ENCODE assay signal across 16 cellular contexts in the genomic region with DNA sequence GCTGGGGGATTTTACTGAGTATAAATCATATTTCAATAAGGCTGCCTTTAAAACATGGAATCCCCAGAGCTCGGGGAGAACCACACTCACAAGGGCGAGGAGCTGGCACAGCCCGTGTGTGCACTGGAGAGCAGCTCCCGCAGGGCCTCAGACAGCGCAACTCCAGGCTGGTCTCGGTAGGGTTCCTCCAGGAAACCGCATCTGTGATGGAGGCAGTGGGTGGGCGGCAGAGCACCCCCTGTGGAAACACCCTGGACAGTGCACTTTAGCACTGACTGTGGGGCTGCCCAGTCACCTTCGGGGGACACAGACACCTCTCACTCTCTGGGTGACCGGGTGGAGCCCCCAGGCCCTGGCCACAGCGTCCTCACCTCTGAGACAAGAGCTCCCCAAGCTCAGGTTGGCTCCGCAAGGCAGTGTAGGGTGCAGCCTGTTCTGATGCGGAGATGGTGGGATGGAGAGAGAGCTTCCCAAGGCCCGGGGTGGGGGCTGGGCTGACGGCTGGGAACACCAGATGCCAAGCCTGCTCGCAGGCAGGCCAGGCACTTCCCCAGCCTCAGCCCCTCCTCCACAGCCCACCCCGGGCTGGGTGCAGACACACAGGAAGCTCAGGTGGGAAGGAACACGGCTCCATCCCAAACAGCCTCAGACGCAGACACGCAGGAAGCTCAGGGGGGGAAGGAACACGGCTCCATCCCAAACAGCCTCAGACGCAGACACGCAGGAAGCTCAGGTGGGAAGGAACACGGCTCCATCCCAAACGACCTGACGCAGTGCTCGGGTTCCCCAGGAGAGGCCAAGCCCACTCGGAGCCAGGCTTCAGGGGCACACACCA.
DNase-seq lines count a peak whose midpoint lies in the region; ATAC-seq, FAIRE-seq and TF ChIP-seq lines count a peak whose summit lies in the region.
"Had no signal": no experiment of that assay in that cellular context is flagged by ENCODE, and none has a peak within 500 bp of the region (broad histone marks: within the 10 kb centered on the region; RNA-seq: fewer than 3 reads in every experiment).

No MANE protein-coding gene starts in this region.

- no peak overlapping the region for H3K4me3 ChIP-seq in SK-N-MC

- no peak for FAIRE-seq in D721Med (lab: Jason Lieb, UNC)
- FAIRE-seq: GM18507, keratinocyte had no signal

- H3K9ac ChIP-seq in SK-N-MC (ENCODE audit: insufficient read length): no peak overlapping the region

- TF ChIP-seq CTCF in D721Med (IDR thresholded peaks at IDR 0.05; ENCODE audit: insufficient read depth, missing control alignments): no peak

- peak; percentile 8 for DNase-seq in D721Med (ENCODE audit: insufficient read length, low spot score)
- no peak for DNase-seq in SK-N-MC (ENCODE audit: low read depth, low spot score)
- peak; percentile 35 for DNase-seq in left ventricle myocardium superior
- DNase-seq in posterior vena cava (ENCODE audit: low spot score): peak; percentile 69
- no peak for DNase-seq in occipital lobe (lab: John Stamatoyannopoulos, UW)
- no peak for DNase-seq in NCI-H1930 (lab: John Stamatoyannopoulos, UW)
- no peak for DNase-seq in inferior parietal cortex (ENCODE audit: extremely low spot score)
- no peak for DNase-seq in NCI-H2081 treated with DMSO at 0.1 percent for 48 hours (lab: John Stamatoyannopoulos, UW)
- DNase-seq: activated CD8-positive, alpha-beta T cell treated with anti-CD3 and anti-CD28 coated beads, Interleukin-2, amount 10 ng/mL, durations not matched to agents 7 days and 5 days; KG1; NCI-H1417 treated with DMSO at 0.1 percent for 48 hours; NCI-H510A treated with DMSO at 0.1 percent for 48 hours had no signal

- H3K36me3 ChIP-seq in SK-N-MC (ENCODE audit: insufficient read depth, low read length): no peaks in the 10 kb centered on the region; the same call in 1 of the 2 replicates

- intact Hi-C loops in left ventricle myocardium superior (cut with micrococcal nuclease): no loop called here
- intact Hi-C loops in posterior vena cava (cut with DNase I): no loop called here

- peak; percentile 2 for ATAC-seq in left ventricle myocardium superior
- ATAC-seq: activated CD8-positive, alpha-beta T cell treated with anti-CD3 and anti-CD28 coated beads, Interleukin-2, amount 10 ng/mL, durations not matched to agents 7 days and 5 days; esophagus mucosa had no signal

- H3K27ac ChIP-seq in SK-N-MC: 0 out of 2 replicates have a peak overlapping the region, but pooled peaks have one; percentile 36
- H3K27ac ChIP-seq: HL-60 had no signal

- H3K9me3 ChIP-seq in SK-N-MC (ENCODE audit: low read depth, low read length): no peaks in the 10 kb centered on the region

Comparison
In these comparisons a context has a peak if more than half of its experiments do, and no peak if none do; other contexts are left out.
1. DNase-seq: peak in D721Med (single experiment), left ventricle myocardium superior (single experiment) and posterior vena cava (single experiment); none in SK-N-MC (single experiment), occipital lobe (single experiment), NCI-H1930 (0 of 2), inferior parietal cortex (single experiment) and NCI-H2081 treated with DMSO at 0.1 percent for 48 hours (single experiment).